ENCODE assay signal across 27 cellular contexts in the genomic region with DNA sequence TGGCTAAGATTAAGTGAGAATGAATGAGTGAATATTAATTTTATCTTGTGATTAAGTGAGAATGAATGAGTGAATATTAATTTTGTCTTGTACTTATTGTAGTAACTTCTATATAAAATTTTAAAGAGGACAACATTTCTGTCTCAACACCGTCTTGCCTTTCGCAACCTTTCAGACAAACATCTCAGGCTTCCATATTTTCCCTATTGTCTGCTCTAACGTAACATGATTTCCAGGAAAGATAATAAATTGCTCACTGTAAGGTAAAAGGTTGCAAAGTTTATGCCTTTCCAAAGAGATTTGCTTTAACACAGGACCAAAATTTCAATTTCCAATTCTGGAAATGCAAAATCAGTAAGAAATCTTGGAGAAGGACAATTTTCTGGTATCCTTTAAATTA.
"Had no signal": no experiment of that assay in that cellular context is flagged by ENCODE, and none has a peak within 500 bp of the region (broad histone marks: within the 10 kb centered on the region; RNA-seq: fewer than 3 reads in every experiment).

No MANE protein-coding gene starts in this region.

- H3K9me3 Mint-ChIP-seq: stimulated activated effector memory CD8-positive, alpha-beta T cell treated with anti-CD3 and anti-CD28 coated beads, Interleukin-12 subunit alpha, Interleukin-12 subunit beta, amount 100 ng/mL, for 72 hours; stimulated activated memory B cell treated with anti-CD40 and anti-IgM and Interleukin-4, amounts not matched to agents 10 μg/mL and 1 μg/mL and 100 μg/mL, for 72 hours; stimulated activated naive CD8-positive, alpha-beta T cell treated with anti-CD3 and anti-CD28 coated beads, Interleukin-15, Interleukin-2, amounts not matched to agents 100 ng/mL and 50 ng/mL, for 24 hours had no signal

- DNase-seq: stimulated activated CD4-positive, alpha-beta T cell treated with anti-CD3 and anti-CD28 coated beads, Interleukin-2, amount 100 ng/mL, for 48 hours; stimulated activated CD4-positive, alpha-beta T cell treated with anti-CD3 and anti-CD28 coated beads, Interleukin-4, amount 100 ng/mL, for 1 hour; stimulated activated CD4-positive, alpha-beta T cell treated with anti-CD3 and anti-CD28 coated beads, Interleukin-4, amount 100 ng/mL, for 24 hours; stimulated activated CD4-positive, alpha-beta T cell treated with anti-CD3 and anti-CD28 coated beads, Interleukin-4, amount 100 ng/mL, for 4 hours; stimulated activated CD8-positive, alpha-beta memory T cell treated with anti-CD3 and anti-CD28 coated beads, Interleukin-4, amount 100 ng/mL, for 48 hours; stimulated activated naive B cell treated with anti-CD40 and anti-IgM and Interleukin-4, amounts not matched to agents 10 μg/mL and 1 μg/mL and 100 μg/mL, for 72 hours; stimulated activated naive CD4-positive, alpha-beta T cell; stimulated activated naive CD4-positive, alpha-beta T cell treated with Interleukin-2 at 50 U/mL for 16 hours; stimulated activated naive CD8-positive, alpha-beta T cell treated with anti-CD3 and anti-CD28 coated beads, Interleukin-15, amount 100 ng/mL, for 72 hours; stimulated activated naive CD8-positive, alpha-beta T cell treated with anti-CD3 and anti-CD28 coated beads, Interleukin-15, Interleukin-2, amounts not matched to agents 100 U/mL and 50 U/mL, for 24 hours; stomach; substantia nigra; testis; thyroid gland; tibial artery; transverse colon; upper lobe of left lung; upper lobe of right lung; uterus had no signal

- ATAC-seq: stimulated activated effector memory CD8-positive, alpha-beta T cell treated with anti-CD3 and anti-CD28 coated beads, Interleukin-12 subunit alpha, Interleukin-12 subunit beta, amount 100 ng/mL, for 72 hours; stimulated activated memory B cell treated with anti-CD40 and anti-IgM and Interleukin-4, amounts not matched to agents 10 μg/mL and 1 μg/mL and 100 μg/mL, for 72 hours; stimulated activated naive B cell treated with anti-CD40 and anti-IgM and Interleukin-4, amounts not matched to agents 10 μg/mL and 1 μg/mL and 100 μg/mL, for 72 hours; stimulated activated naive CD8-positive, alpha-beta T cell treated with anti-CD3 and anti-CD28 coated beads, Interleukin-15, amount 100 ng/mL, for 72 hours; stimulated activated naive CD8-positive, alpha-beta T cell treated with anti-CD3 and anti-CD28 coated beads, Interleukin-15, Interleukin-2, amounts not matched to agents 100 U/mL and 50 U/mL, for 24 hours; upper lobe of right lung had no signal

- H3K4me1 ChIP-seq: stomach, suprapubic skin, testis, thyroid gland, tibial artery, tibial nerve, transverse colon, upper lobe of right lung, uterus, vagina had no signal

- H3K36me3 Mint-ChIP-seq: stimulated activated effector memory CD8-positive, alpha-beta T cell treated with anti-CD3 and anti-CD28 coated beads, Interleukin-12 subunit alpha, Interleukin-12 subunit beta, amount 100 ng/mL, for 72 hours; stimulated activated memory B cell treated with anti-CD40 and anti-IgM and Interleukin-4, amounts not matched to agents 10 μg/mL and 1 μg/mL and 100 μg/mL, for 72 hours; stimulated activated naive B cell treated with anti-CD40 and anti-IgM and Interleukin-4, amounts not matched to agents 10 μg/mL and 1 μg/mL and 100 μg/mL, for 72 hours; type B pancreatic cell had no signal

- H3K27me3 ChIP-seq: stomach, testis, thyroid gland, tibial artery, tibial nerve, transverse colon, upper lobe of left lung, upper lobe of right lung, uterus, vagina had no signal

- H3K9me3 ChIP-seq: stomach, suprapubic skin, testis, thoracic aorta, thyroid gland, tibial artery, tibial nerve, transverse colon, upper lobe of left lung, upper lobe of right lung, uterus, vagina had no signal

- H3K27ac ChIP-seq: stomach, suprapubic skin, testis, thoracic aorta, thyroid gland, tibial artery, tibial nerve, transverse colon, upper lobe of left lung, upper lobe of right lung, uterus, vagina had no signal

- H3K27ac Mint-ChIP-seq: stimulated activated effector memory CD8-positive, alpha-beta T cell treated with anti-CD3 and anti-CD28 coated beads, Interleukin-12 subunit alpha, Interleukin-12 subunit beta, amount 100 ng/mL, for 72 hours; stimulated activated memory B cell treated with anti-CD40 and anti-IgM and Interleukin-4, amounts not matched to agents 10 μg/mL and 1 μg/mL and 100 μg/mL, for 72 hours; stimulated activated naive B cell treated with anti-CD40 and anti-IgM and Interleukin-4, amounts not matched to agents 10 μg/mL and 1 μg/mL and 100 μg/mL, for 72 hours; stimulated activated naive CD8-positive, alpha-beta T cell treated with anti-CD3 and anti-CD28 coated beads, Interleukin-15, Interleukin-2, amounts not matched to agents 100 ng/mL and 50 ng/mL, for 24 hours; type B pancreatic cell had no signal

- H3K36me3 ChIP-seq: stomach, suprapubic skin, thoracic aorta, thyroid gland, tibial artery, tibial nerve, transverse colon, upper lobe of left lung, upper lobe of right lung, uterus, vagina had no signal

- H3K4me3 Mint-ChIP-seq: stimulated activated effector memory CD8-positive, alpha-beta T cell treated with anti-CD3 and anti-CD28 coated beads, Interleukin-12 subunit alpha, Interleukin-12 subunit beta, amount 100 ng/mL, for 72 hours; stimulated activated memory B cell treated with anti-CD40 and anti-IgM and Interleukin-4, amounts not matched to agents 10 μg/mL and 1 μg/mL and 100 μg/mL, for 72 hours; stimulated activated naive B cell treated with anti-CD40 and anti-IgM and Interleukin-4, amounts not matched to agents 10 μg/mL and 1 μg/mL and 100 μg/mL, for 72 hours; stimulated activated naive CD8-positive, alpha-beta T cell treated with anti-CD3 and anti-CD28 coated beads, Interleukin-15, amount 100 ng/mL, for 72 hours; stimulated activated naive CD8-positive, alpha-beta T cell treated with anti-CD3 and anti-CD28 coated beads, Interleukin-15, Interleukin-2, amounts not matched to agents 100 ng/mL and 50 ng/mL, for 24 hours; type B pancreatic cell had no signal

- H3K4me3 ChIP-seq: stomach, suprapubic skin, testis, thoracic aorta, thyroid gland, tibial artery, tibial nerve, transverse colon, upper lobe of left lung, upper lobe of right lung, uterus, vagina had no signal
